ENCODE assay signal across 1 cellular context in genomic region chr7:131341690-131342089, GRCh38.
TF ChIP-seq lines count a peak whose summit lies in the region.

No MANE protein-coding gene starts in this region.

TF ChIP-seq in WTC11, 78 proteins besides CTCF, POLR2A, EP300 and RAD21 (continued from another document):
- TF ChIP-seq, protein P1, sequence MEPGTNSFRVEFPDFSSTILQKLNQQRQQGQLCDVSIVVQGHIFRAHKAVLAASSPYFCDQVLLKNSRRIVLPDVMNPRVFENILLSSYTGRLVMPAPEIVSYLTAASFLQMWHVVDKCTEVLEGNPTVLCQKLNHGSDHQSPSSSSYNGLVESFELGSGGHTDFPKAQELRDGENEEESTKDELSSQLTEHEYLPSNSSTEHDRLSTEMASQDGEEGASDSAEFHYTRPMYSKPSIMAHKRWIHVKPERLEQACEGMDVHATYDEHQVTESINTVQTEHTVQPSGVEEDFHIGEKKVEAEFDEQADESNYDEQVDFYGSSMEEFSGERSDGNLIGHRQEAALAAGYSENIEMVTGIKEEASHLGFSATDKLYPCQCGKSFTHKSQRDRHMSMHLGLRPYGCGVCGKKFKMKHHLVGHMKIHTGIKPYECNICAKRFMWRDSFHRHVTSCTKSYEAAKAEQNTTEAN (CRISPR knock-in tag; IDR thresholded peaks at IDR 0.05): no peak
- TF ChIP-seq CREB1 (CRISPR knock-in tag; IDR thresholded peaks at IDR 0.05): no peak
